ENCODE assay signal across 9 cellular contexts in the genomic region with DNA sequence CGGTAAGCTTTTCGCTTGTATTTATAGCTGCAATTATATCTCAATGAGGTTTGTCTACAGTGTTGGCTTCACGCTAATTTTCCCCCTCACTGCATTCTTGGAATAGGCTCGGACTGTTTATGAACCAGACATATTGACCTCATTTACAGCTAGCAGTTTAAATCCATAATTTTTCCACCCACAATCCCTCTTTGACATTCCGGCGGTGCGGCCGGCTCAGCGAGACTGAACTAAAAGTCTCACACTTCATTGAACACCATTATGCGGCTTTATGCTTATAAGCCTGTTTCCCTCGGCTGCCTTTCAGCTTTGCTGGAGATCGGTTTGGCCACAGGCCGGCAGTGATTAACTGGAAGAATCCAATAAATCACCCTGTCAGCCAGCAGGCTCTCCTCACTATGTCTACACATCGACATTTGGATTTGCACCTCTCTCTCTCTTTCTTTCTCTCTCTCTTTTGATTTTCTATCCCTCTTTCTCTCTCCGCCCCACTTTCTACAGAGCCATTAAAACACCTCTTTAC.
DNase-seq lines count a peak whose midpoint lies in the region; ATAC-seq, FAIRE-seq and TF ChIP-seq lines count a peak whose summit lies in the region.
"Had no signal": no experiment of that assay in that cellular context is flagged by ENCODE, and none has a peak within 500 bp of the region (broad histone marks: within the 10 kb centered on the region; RNA-seq: fewer than 3 reads in every experiment).

No MANE protein-coding gene starts in this region.

- H3K9me3 ChIP-seq in astrocyte (ENCODE audit: insufficient read depth, low read depth, low read length) (no peaks in the 10 kb centered on the region), mesodermal cell (ENCODE audit: control insufficient read depth, low read length) (no peaks in the 10 kb centered on the region)

- DNase-seq in ACHN (peak; percentile 94), NCI-H1092 treated with DMSO at 0.1 percent for 48 hours (lab: John Stamatoyannopoulos, UW) (peak; percentile 81), astrocyte (ENCODE audit: low read depth) (peak; percentile 99), frontal cortex (ENCODE audit: low spot score in 2 of 2) (no peak), GM19240 (ENCODE audit: insufficient read length, low spot score) (no peak), GDM1 (lab: John Stamatoyannopoulos, UW) (no peak)
- DNase-seq: PC-9 had no signal

- no peaks in the 10 kb centered on the region for H3K36me3 ChIP-seq in astrocyte (ENCODE audit: insufficient read depth, low read length)
- H3K36me3 ChIP-seq in mesodermal cell (ENCODE audit: control insufficient read depth, insufficient read depth, low read length) = no peaks in the 10 kb centered on the region

- H3K27ac Mint-ChIP-seq in astrocyte (ENCODE audit: unreplicated experiment) = no peak overlapping the region

- H3K4me3 Mint-ChIP-seq in astrocyte (ENCODE audit: unreplicated experiment) = no peak overlapping the region

- ATAC-seq in GM21529 (IDR thresholded peaks at IDR 0.05; ENCODE audit: unreplicated experiment) = no peak

- no peaks in the 10 kb centered on the region for H3K27me3 ChIP-seq in astrocyte (ENCODE audit: insufficient read depth, low read length)

- in situ Hi-C loops in ACHN (cut with HindIII; ENCODE audit: low pct_ligation_motif_present, low pct_unique_long_range_greater_than_20kb, low sequenced_read_pairs) = no loop called here

- H3K36me3 Mint-ChIP-seq in astrocyte (ENCODE audit: low read depth, unreplicated experiment) = no peaks in the 10 kb centered on the region

- H3K79me2 ChIP-seq in astrocyte (ENCODE audit: insufficient read depth, low read length) = no peaks in the 10 kb centered on the region

- peak overlapping the region; percentile 78 for H3K9ac ChIP-seq in astrocyte (ENCODE audit: low read length)

- peak overlapping the region; percentile 60 for H3K4me3 ChIP-seq in astrocyte (ENCODE audit: insufficient read depth, low read depth, low read length)
- H3K4me3 ChIP-seq in mesodermal cell (ENCODE audit: extremely low read depth, insufficient read depth, low read length, poor library complexity, severe bottlenecking) = no peak overlapping the region
- H3K4me3 ChIP-seq: PC-9 had no signal

- H3K4me2 ChIP-seq in astrocyte (ENCODE audit: low read length) = peak overlapping the region; percentile 99
- H3K4me2 ChIP-seq: PC-9 had no signal

- peaks cover 14% of the 10 kb centered on the region for H3K27me3 Mint-ChIP-seq in astrocyte (ENCODE audit: low read depth, unreplicated experiment)

- FAIRE-seq in astrocyte (lab: Jason Lieb, UNC) (peak; percentile 70), frontal cortex (lab: Jason Lieb, UNC) (no peak)

- no peak for TF ChIP-seq CTCF in astrocyte (IDR thresholded peaks at IDR 0.05; ENCODE audit: insufficient read depth, low read depth, low read length)

- H3K27ac ChIP-seq in astrocyte (ENCODE audit: low read depth, low read length) = peak overlapping the region; percentile 38
- peak overlapping the region; percentile 20 for H3K27ac ChIP-seq in mesodermal cell (ENCODE audit: low read depth, low read length, severe bottlenecking)
- H3K27ac ChIP-seq: PC-9 had no signal

- H3K9me3 Mint-ChIP-seq in astrocyte (ENCODE audit: unreplicated experiment) = peaks cover 5% of the 10 kb centered on the region

- peak overlapping the region; percentile 76 for H2AFZ ChIP-seq in astrocyte (ENCODE audit: low read depth, low read length)
- H2AFZ ChIP-seq: PC-9 had no signal

- peaks cover 19% of the 10 kb centered on the region for H3K4me1 ChIP-seq in astrocyte (ENCODE audit: insufficient read depth, low read length)
- H3K4me1 ChIP-seq in mesodermal cell (ENCODE audit: control insufficient read depth, insufficient read depth, low read length, poor library complexity, severe bottlenecking) = no peaks in the 10 kb centered on the region

- H3K4me1 Mint-ChIP-seq in astrocyte (ENCODE audit: low read depth, unreplicated experiment) = no peaks in the 10 kb centered on the region

- WGBS in mesodermal cell (ENCODE audit: insufficient coverage in 2 of 2), 2 experiments = 69 to 74% methylated on average over 13 to 14 of the region's 15 CpGs

- H4K20me1 ChIP-seq in astrocyte (ENCODE audit: insufficient read depth, low read length) = no peaks in the 10 kb centered on the region

Comparison
In these comparisons a context has a peak if more than half of its experiments do, and no peak if none do; other contexts are left out.
1. DNase-seq: peak in ACHN (single experiment), NCI-H1092 treated with DMSO at 0.1 percent for 48 hours (single experiment) and astrocyte (single experiment); none in frontal cortex (0 of 2), GM19240 (single experiment) and GDM1 (single experiment).